ENCODE assay signal across 13 cellular contexts in genomic region chr1:156704166-156704711, GRCh38. TPM values are rescaled to one million over a fixed set of nuclear protein-coding genes. Genes with fewer than 3 reads are reported as not detected.
DNase-seq lines count a peak whose midpoint lies in the region; ATAC-seq, FAIRE-seq and TF ChIP-seq lines count a peak whose summit lies in the region.
"Had no signal": no experiment of that assay in that cellular context is flagged by ENCODE, and none has a peak within 500 bp of the region (broad histone marks: within the 10 kb centered on the region; RNA-seq: fewer than 3 reads in every experiment).

No MANE protein-coding gene starts in this region.

- H3K4me3 ChIP-seq in mammary epithelial cell (replicated peaks in 1 of 3; ENCODE audit: insufficient read depth in 1 of 3, low read depth in 2 of 3, low read length in 3 of 3): peak overlapping the region in 1 of 3 experiments; percentile 21
- H3K4me3 ChIP-seq in astrocyte of the spinal cord (ENCODE audit: low read depth, low read length): peak overlapping the region; percentile 41
- H3K4me3 ChIP-seq: GM12878 had no signal

- peaks cover 38% of the 10 kb centered on the region for H3K4me1 ChIP-seq in mammary epithelial cell (ENCODE audit: insufficient read depth, low read length)

- DNase-seq in MCF 10A (ENCODE audit: unreplicated experiment) (no peak), mammary epithelial cell (no peak), astrocyte of the spinal cord (ENCODE audit: low read depth, low spot score) (no peak), memory B cell (ENCODE audit: low spot score in 2 of 2) (no peak), urothelium cell line (ENCODE audit: low spot score) (no peak)
- DNase-seq: Kasumi-1 had no signal

- no peaks in the 10 kb centered on the region for H4K20me1 ChIP-seq in mammary epithelial cell (ENCODE audit: insufficient read depth, low read length)

- peak overlapping the region; percentile 66 for H3K4me3 Mint-ChIP-seq in MCF 10A (ENCODE audit: unreplicated experiment)
- H3K4me3 Mint-ChIP-seq in memory B cell: peak overlapping the region; percentile 32

- no peaks in the 10 kb centered on the region for H3K36me3 ChIP-seq in mammary epithelial cell (ENCODE audit: insufficient read depth, low read length)
- H3K36me3 ChIP-seq: BLaER1 treated with 17β-estradiol and CSF1 and Interleukin-3, amounts not matched to agents 10 nM and 100 nM had no signal

- POLR2A ChIA-PET in MCF 10A (lab: Yijun Ruan, JAX): interaction anchor here (0.7 to 9.9 kb wide), 3 partner anchors 15 to 43 kb away, joined by 3 to 63 read pairs (median 5); no protein-coding TSS in a partner anchor

- CTCF ChIA-PET in MCF 10A (lab: Yijun Ruan, JAX): interaction anchor here (2.9 to 47.2 kb wide), 3 partner anchors 9 to 43 kb away, joined by 18 to 2415 read pairs (median 2415); partner anchors contain the start of genes CRABP2, ISG20L2, METTL25B and NES
- CTCF ChIA-PET in mammary epithelial cell (lab: Charles Lee; ENCODE audit: low non-redundant PET): no interaction called here

- peak; percentile 13 for FAIRE-seq in urothelium cell line (lab: Jason Lieb, UNC)
- FAIRE-seq: GM12878 had no signal

- intact Hi-C loops in MCF 10A (cut with micrococcal nuclease): no loop called here
- intact Hi-C loops in mammary epithelial cell (cut with micrococcal nuclease): no loop called here

- no peak for TF ChIP-seq CTCF in MCF 10A (IDR thresholded peaks at IDR 0.05; ENCODE audit: unreplicated experiment)
- TF ChIP-seq CTCF in mammary epithelial cell (conservative IDR thresholded peaks at IDR 0.05 in 1 of 2, IDR thresholded peaks at IDR 0.05 in 1 of 2; ENCODE audit: extremely low read depth in 1 of 2, insufficient read depth in 1 of 2, low read depth in 1 of 2, low read length in 2 of 2): no peak
- TF ChIP-seq CTCF in astrocyte of the spinal cord (IDR thresholded peaks at IDR 0.05; ENCODE audit: low read depth, low read length): no peak

- H3K36me3 Mint-ChIP-seq in MCF 10A (ENCODE audit: insufficient read depth, unreplicated experiment): peaks cover 6% of the 10 kb centered on the region
- H3K36me3 Mint-ChIP-seq in memory B cell: no peaks in the 10 kb centered on the region

- dilution Hi-C loops in mammary epithelial cell (cut with HindIII; ENCODE audit: low sequenced_read_pairs): no loop called here

- in situ Hi-C loops in mammary epithelial cell (cut with MboI; ENCODE audit: low sequenced_read_pairs in 2 of 2) (no loop called here), astrocyte of the spinal cord (cut with HindIII; ENCODE audit: low sequenced_read_pairs) (no loop called here)

- H3K27ac ChIP-seq in mammary epithelial cell (ENCODE audit: insufficient read depth, low read depth, low read length): no peak overlapping the region
- H3K27ac ChIP-seq: BLaER1 treated with 17β-estradiol and CSF1 and Interleukin-3, amounts not matched to agents 10 nM and 100 nM had no signal

- H3K27ac Mint-ChIP-seq in MCF 10A (ENCODE audit: low read depth, unreplicated experiment) (peak overlapping the region; percentile 10), memory B cell (no peak overlapping the region)
- H3K27ac Mint-ChIP-seq: stimulated activated memory B cell treated with anti-CD40 and anti-IgM and Interleukin-4, amounts not matched to agents 10 μg/mL and 1 μg/mL and 100 μg/mL, for 72 hours had no signal

- H3K4me2 ChIP-seq in mammary epithelial cell (ENCODE audit: insufficient read depth, low read depth, low read length): no peak overlapping the region

- no peak overlapping the region for H2AFZ ChIP-seq in mammary epithelial cell (ENCODE audit: low read depth, low read length)

- WGBS in mammary epithelial cell (ENCODE audit: low coverage, missing lambda C conversion rate): 82% methylated on average over 6 of the region's 10 CpGs

- ATAC-seq in memory B cell (ENCODE audit: low read depth) (no peak), HG02970 (IDR thresholded peaks at IDR 0.05; ENCODE audit: low FRiP score, unreplicated experiment) (no peak), HG03025 (IDR thresholded peaks at IDR 0.05; ENCODE audit: low FRiP score, unreplicated experiment) (no peak), HG02642 (IDR thresholded peaks at IDR 0.05; ENCODE audit: poor library complexity, unreplicated experiment) (no peak)
- ATAC-seq: GM12878; stimulated activated memory B cell treated with anti-CD40 and anti-IgM and Interleukin-4, amounts not matched to agents 10 μg/mL and 1 μg/mL and 100 μg/mL, for 72 hours had no signal

- H3K9me3 Mint-ChIP-seq in MCF 10A (ENCODE audit: unreplicated experiment): no peaks in the 10 kb centered on the region
- H3K9me3 Mint-ChIP-seq in memory B cell: no peaks in the 10 kb centered on the region
- H3K9me3 Mint-ChIP-seq: stimulated activated memory B cell treated with anti-CD40 and anti-IgM and Interleukin-4, amounts not matched to agents 10 μg/mL and 1 μg/mL and 100 μg/mL, for 72 hours had no signal

- H3K9ac ChIP-seq in mammary epithelial cell (ENCODE audit: insufficient read depth, low read length): no peak overlapping the region

- no peaks in the 10 kb centered on the region for H3K79me2 ChIP-seq in mammary epithelial cell (ENCODE audit: insufficient read depth, low read length)

- H3K27me3 ChIP-seq in mammary epithelial cell (ENCODE audit: insufficient read depth, low read length): no peaks in the 10 kb centered on the region

- H3K4me1 Mint-ChIP-seq in MCF 10A (ENCODE audit: insufficient read depth, unreplicated experiment) (peaks cover 28% of the 10 kb centered on the region), memory B cell (peaks cover 15% of the 10 kb centered on the region)

- BruUV-seq in MCF 10A (replicated peaks; lab: Mats Ljungman, UMichigan) (no TSS peak), mammary epithelial cell (replicated peaks; lab: Mats Ljungman, UMichigan) (no TSS peak)

- H3K9me3 ChIP-seq in mammary epithelial cell (replicated peaks; ENCODE audit: insufficient read depth, low read length): no peaks in the 10 kb centered on the region
- H3K9me3 ChIP-seq: BLaER1 treated with 17β-estradiol and CSF1 and Interleukin-3, amounts not matched to agents 10 nM and 100 nM had no signal

- H3K27me3 Mint-ChIP-seq in MCF 10A (ENCODE audit: insufficient read depth, unreplicated experiment): no peaks in the 10 kb centered on the region
- peaks cover 21% of the 10 kb centered on the region for H3K27me3 Mint-ChIP-seq in memory B cell

RNA-seq across cellular contexts. Expression of gene CRABP2, which starts 1.1 kb away (rescaled TPM):
- total RNA-seq in MCF 10A (2022) (0.98 and 1.9 TPM in 2 replicates), mammary epithelial cell (10 to 100 TPM in 1 of 2 donors, 1 to 10 TPM in 1; 7.0 to 29.5 TPM)
- polyA plus RNA-seq in mammary epithelial cell: 6.2 TPM
- 1.3 TPM for polyA minus RNA-seq in mammary epithelial cell
- total RNA-seq: dermis microvascular lymphatic vessel endothelial cell had no signal

RNA-seq across cellular contexts. Expression of gene METTL25B, which starts 24.0 kb away (rescaled TPM):
- total RNA-seq in MCF 10A (2022): 46.0 and 68.9 TPM in 2 replicates
- total RNA-seq in mammary epithelial cell: 10 to 100 TPM in 1 of 2 donors, 1 to 10 TPM in 1; 9.3 to 24.3 TPM
- 10.5 TPM for polyA plus RNA-seq in mammary epithelial cell
- 19.3 TPM for polyA minus RNA-seq in mammary epithelial cell

RNA-seq across cellular contexts. Expression of gene ISG20L2, which starts 24.3 kb away (rescaled TPM):
- total RNA-seq in MCF 10A (2022) (49.9 and 57.5 TPM in 2 replicates), mammary epithelial cell (10 to 100 TPM; 27.0 to 42.7 TPM)
- 62.3 TPM for polyA plus RNA-seq in mammary epithelial cell
- polyA minus RNA-seq in mammary epithelial cell: 33.3 TPM

RNA-seq across cellular contexts. Expression of gene NES, which starts 27.0 kb away (rescaled TPM):
- not detected in 2 replicates for total RNA-seq in MCF 10A (2022)
- total RNA-seq in mammary epithelial cell: 10 to 100 TPM in 1 of 2 donors, under 1 TPM in 1; 0.07 to 49.0 TPM
- 0.06 TPM for polyA plus RNA-seq in mammary epithelial cell
- polyA minus RNA-seq in mammary epithelial cell: not detected

RNA-seq across cellular contexts. Expression of gene MRPL24, which starts 36.6 kb away (rescaled TPM):
- 233 and 261 TPM in 2 replicates for total RNA-seq in MCF 10A (2022)
- 10 to 100 TPM; 25.0 to 86.1 TPM for total RNA-seq in mammary epithelial cell
- polyA plus RNA-seq in mammary epithelial cell: 121 TPM
- 34.3 TPM for polyA minus RNA-seq in mammary epithelial cell
